ENCODE assay signal across 2 cellular contexts in genomic region chr21:39601194-39601940, GRCh38.
TF ChIP-seq lines count a peak whose summit lies in the region.

No MANE protein-coding gene starts in this region.

TF ChIP-seq in HepG2, 621 proteins besides CTCF, POLR2A, EP300 and RAD21:
- TF ChIP-seq, protein P1, sequence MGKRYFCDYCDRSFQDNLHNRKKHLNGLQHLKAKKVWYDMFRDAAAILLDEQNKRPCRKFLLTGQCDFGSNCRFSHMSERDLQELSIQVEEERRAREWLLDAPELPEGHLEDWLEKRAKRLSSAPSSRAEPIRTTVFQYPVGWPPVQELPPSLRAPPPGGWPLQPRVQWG (CRISPR knock-in tag; IDR thresholded peaks at IDR 0.05; ENCODE audit: borderline replicate concordance, low read depth): no peak
- TF ChIP-seq MAX (IDR thresholded peaks at IDR 0.05) (no peak), ZNF619 (CRISPR knock-in tag; IDR thresholded peaks at IDR 0.05) (no peak)
- TF ChIP-seq, protein P2, sequence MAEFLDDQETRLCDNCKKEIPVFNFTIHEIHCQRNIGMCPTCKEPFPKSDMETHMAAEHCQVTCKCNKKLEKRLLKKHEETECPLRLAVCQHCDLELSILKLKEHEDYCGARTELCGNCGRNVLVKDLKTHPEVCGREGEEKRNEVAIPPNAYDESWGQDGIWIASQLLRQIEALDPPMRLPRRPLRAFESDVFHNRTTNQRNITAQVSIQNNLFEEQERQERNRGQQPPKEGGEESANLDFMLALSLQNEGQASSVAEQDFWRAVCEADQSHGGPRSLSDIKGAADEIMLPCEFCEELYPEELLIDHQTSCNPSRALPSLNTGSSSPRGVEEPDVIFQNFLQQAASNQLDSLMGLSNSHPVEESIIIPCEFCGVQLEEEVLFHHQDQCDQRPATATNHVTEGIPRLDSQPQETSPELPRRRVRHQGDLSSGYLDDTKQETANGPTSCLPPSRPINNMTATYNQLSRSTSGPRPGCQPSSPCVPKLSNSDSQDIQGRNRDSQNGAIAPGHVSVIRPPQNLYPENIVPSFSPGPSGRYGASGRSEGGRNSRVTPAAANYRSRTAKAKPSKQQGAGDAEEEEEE (CRISPR knock-in tag; IDR thresholded peaks at IDR 0.05; ENCODE audit: borderline replicate concordance): no peak

TF ChIP-seq in WTC11, 78 proteins besides CTCF, POLR2A, EP300 and RAD21:
- no peak for TF ChIP-seq GTF2I (CRISPR knock-in tag; conservative IDR thresholded peaks at IDR 0.05)
- no peak for TF ChIP-seq MYBL2 (CRISPR knock-in tag; IDR thresholded peaks at IDR 0.05)
- TF ChIP-seq OVOL2 (CRISPR knock-in tag; IDR thresholded peaks at IDR 0.05; ENCODE audit: borderline replicate concordance): no peak
- no peak for TF ChIP-seq ZNF232 (CRISPR knock-in tag; IDR thresholded peaks at IDR 0.05)
- TF ChIP-seq NR1H2 (CRISPR knock-in tag; IDR thresholded peaks at IDR 0.05): no peak
- no peak for TF ChIP-seq ERG (CRISPR knock-in tag; IDR thresholded peaks at IDR 0.05)
- no peak for TF ChIP-seq CBFB (CRISPR knock-in tag; IDR thresholded peaks at IDR 0.05; ENCODE audit: low read depth)
- no peak for TF ChIP-seq JUN (CRISPR knock-in tag; IDR thresholded peaks at IDR 0.05)
